In genomic region chr2:241655516-241656189, GRCh38 we compare ENCODE assay signal across 14 cellular contexts. TPM values are rescaled to one million over a fixed set of nuclear protein-coding genes. Genes with fewer than 3 reads are reported as not detected.
DNase-seq lines count a peak whose midpoint lies in the region; ATAC-seq and TF ChIP-seq lines count a peak whose summit lies in the region.
"Had no signal": no experiment of that assay in that cellular context is flagged by ENCODE, and none has a peak within 500 bp of the region (broad histone marks: within the 10 kb centered on the region; RNA-seq: fewer than 3 reads in every experiment).

No MANE protein-coding gene starts in this region.

- H3K27ac Mint-ChIP-seq in endothelial cell (ENCODE audit: unreplicated experiment) (no peak overlapping the region), nephron progenitor cell (peak overlapping the region; percentile 29)
- H3K27ac Mint-ChIP-seq: CD4-positive, CD25-positive, alpha-beta regulatory T cell; GM23338 had no signal

- H3K4me1 Mint-ChIP-seq in endothelial cell (ENCODE audit: unreplicated experiment) = no peaks in the 10 kb centered on the region
- H3K4me1 Mint-ChIP-seq in nephron progenitor cell = no peaks in the 10 kb centered on the region

- intact Hi-C loops in Right ventricle myocardium inferior (cut with DNase I) (no loop called here), cardiac septum (cut with DNase I) (no loop called here)

- H3K4me3 Mint-ChIP-seq in endothelial cell (ENCODE audit: unreplicated experiment) = peak overlapping the region; percentile 71
- H3K4me3 Mint-ChIP-seq in nephron progenitor cell = no peak overlapping the region
- H3K4me3 Mint-ChIP-seq: CD4-positive, CD25-positive, alpha-beta regulatory T cell; GM23338 had no signal

- H3K27me3 Mint-ChIP-seq in endothelial cell (ENCODE audit: unreplicated experiment) (peaks cover 2% of the 10 kb centered on the region), nephron progenitor cell (ENCODE audit: low read depth, poor library complexity) (no peaks in the 10 kb centered on the region)
- H3K27me3 Mint-ChIP-seq: CD4-positive, CD25-positive, alpha-beta regulatory T cell had no signal

- peak; percentile 7 for ATAC-seq in Right ventricle myocardium inferior
- ATAC-seq in GM19455 (IDR thresholded peaks at IDR 0.05; ENCODE audit: unreplicated experiment) = no peak
- ATAC-seq in GM21390 (IDR thresholded peaks at IDR 0.05; ENCODE audit: unreplicated experiment) = no peak
- ATAC-seq: GM23338 had no signal

- DNase-seq in Right ventricle myocardium inferior (ENCODE audit: missing footprints) = peak; percentile 11
- no peak for DNase-seq in cardiac septum (ENCODE audit: low spot score)
- no peak for DNase-seq in endothelial cell (ENCODE audit: low spot score)
- no peak for DNase-seq in nephron progenitor cell
- no peak for DNase-seq in KG1 (lab: John Stamatoyannopoulos, UW)
- DNase-seq: ACHN; Calu3; CD4-positive, CD25-positive, alpha-beta regulatory T cell; DMS 273 treated with DMSO at 0.1 percent for 48 hours; H7 had no signal

- TF ChIP-seq CTCF in endothelial cell (IDR thresholded peaks at IDR 0.05; ENCODE audit: unreplicated experiment) (no peak), nephron progenitor cell (IDR thresholded peaks at IDR 0.05) (no peak)

- no peak for TF ChIP-seq EP300 in Ishikawa (IDR thresholded peaks at IDR 0.05; ENCODE audit: borderline replicate concordance)

- no peak for TF ChIP-seq RAD21 in Ishikawa (IDR thresholded peaks at IDR 0.05; ENCODE audit: low read depth)

- H3K9me3 Mint-ChIP-seq in endothelial cell (ENCODE audit: unreplicated experiment) = no peaks in the 10 kb centered on the region
- H3K9me3 Mint-ChIP-seq in nephron progenitor cell = no peaks in the 10 kb centered on the region
- H3K9me3 Mint-ChIP-seq: CD4-positive, CD25-positive, alpha-beta regulatory T cell; GM23338 had no signal

- H3K36me3 Mint-ChIP-seq in endothelial cell (ENCODE audit: low read depth, unreplicated experiment) (peaks cover 50% of the 10 kb centered on the region), nephron progenitor cell (ENCODE audit: low read depth) (peaks cover 52% of the 10 kb centered on the region)

TF ChIP-seq in Ishikawa, 13 proteins besides CTCF, POLR2A, EP300 and RAD21:
- 0 out of 2 replicates have a peak, but pooled peaks have one; percentile 22 for TF ChIP-seq TAF1 (IDR thresholded peaks at IDR 0.05; ENCODE audit: low read depth)
- no peak for TF ChIP-seq ZBTB7A (IDR thresholded peaks at IDR 0.05; ENCODE audit: low read depth)

RNA-seq across cellular contexts. Expression of gene ATG4B, which starts 18.2 kb away (rescaled TPM):
- total RNA-seq in Right ventricle myocardium inferior (43.3 TPM), cardiac septum (46.4 TPM), endothelial cell (ENCODE audit: unreplicated experiment) (124 TPM)

RNA-seq across cellular contexts. Expression of gene THAP4, which starts 18.7 kb away (rescaled TPM):
- total RNA-seq in Right ventricle myocardium inferior = 83.2 TPM
- 73.2 TPM for total RNA-seq in cardiac septum
- total RNA-seq in endothelial cell (ENCODE audit: unreplicated experiment) = 42.5 TPM

RNA-seq across cellular contexts. Expression of gene DTYMK, which starts 31.0 kb away (rescaled TPM):
- 11.1 TPM for total RNA-seq in Right ventricle myocardium inferior
- total RNA-seq in cardiac septum = 10.5 TPM
- 42.3 TPM for total RNA-seq in endothelial cell (ENCODE audit: unreplicated experiment)

RNA-seq across cellular contexts. Expression of gene ING5, which starts 46.2 kb away (rescaled TPM):
- total RNA-seq in Right ventricle myocardium inferior (16.5 TPM), cardiac septum (14.9 TPM), endothelial cell (ENCODE audit: unreplicated experiment) (19.9 TPM)
